8 cellular contexts compared by ENCODE assay signal in the genomic region with DNA sequence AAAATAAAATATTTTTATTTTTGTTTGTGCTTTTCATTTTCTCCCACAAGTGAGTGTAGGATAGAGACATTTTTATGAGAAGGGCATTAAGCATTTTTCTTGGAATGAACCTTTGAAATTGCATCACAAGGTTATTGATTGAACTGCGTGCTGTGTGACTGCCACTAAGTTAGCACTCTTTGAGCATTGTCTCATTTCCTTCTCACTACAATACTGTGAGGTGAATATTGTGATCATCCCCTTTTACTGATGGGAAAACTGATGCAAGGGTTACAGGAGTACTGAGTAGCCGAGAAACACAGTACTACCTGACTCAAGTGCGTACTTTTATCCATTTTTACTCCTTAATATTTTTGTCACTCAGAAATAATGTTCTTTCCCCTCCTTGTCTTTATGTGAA. TPM values are rescaled to one million over a fixed set of nuclear protein-coding genes. Genes with fewer than 3 reads are reported as not detected.
DNase-seq lines count a peak whose midpoint lies in the region; ATAC-seq and TF ChIP-seq lines count a peak whose summit lies in the region.

No MANE protein-coding gene starts in this region.

- no peak for TF ChIP-seq CTCF in CD4-positive, alpha-beta T cell (IDR thresholded peaks at IDR 0.05)
- no peak for TF ChIP-seq CTCF in RWPE2 (IDR thresholded peaks at IDR 0.05; ENCODE audit: poor library complexity, severe bottlenecking)
- TF ChIP-seq CTCF in esophagus squamous epithelium (IDR thresholded peaks at IDR 0.05) = no peak

- peak overlapping the region; percentile 21 for H3K4me2 ChIP-seq in trophoblast cell (ENCODE audit: low read length)

- H3K9me3 ChIP-seq in CD4-positive, alpha-beta T cell (ENCODE audit: control insufficient read depth, low read length) = no peaks in the 10 kb centered on the region
- H3K9me3 ChIP-seq in RWPE2 (ENCODE audit: severe bottlenecking) = no peaks in the 10 kb centered on the region
- H3K9me3 ChIP-seq in esophagus squamous epithelium = no peaks in the 10 kb centered on the region
- H3K9me3 ChIP-seq in trophoblast cell (ENCODE audit: insufficient read depth, low read depth, low read length) = no peaks in the 10 kb centered on the region

- no peak overlapping the region for H3K27ac Mint-ChIP-seq in CD4-positive, alpha-beta T cell

- no peak overlapping the region for H2AFZ ChIP-seq in trophoblast cell (ENCODE audit: insufficient read depth, low read length, poor library complexity)

- H3K23ac ChIP-seq in trophoblast cell (ENCODE audit: low read length) = no peak overlapping the region

- no peak overlapping the region for H3K27ac ChIP-seq in CD4-positive, alpha-beta T cell (ENCODE audit: low read depth, low read length)
- H3K27ac ChIP-seq in RWPE2 (ENCODE audit: poor library complexity, severe bottlenecking) (peak overlapping the region; percentile 55), esophagus squamous epithelium (peak overlapping the region in 3 of 4 donors; percentile 19 to 98 (median 95)), trophoblast cell (ENCODE audit: low read depth, low read length) (no peak overlapping the region)

- H3K4me1 Mint-ChIP-seq in CD4-positive, alpha-beta T cell (ENCODE audit: low read depth) = peaks cover 51% of the 10 kb centered on the region

- H3K79me1 ChIP-seq in trophoblast cell (ENCODE audit: low read length) = peaks cover 6% of the 10 kb centered on the region

- H2BK5ac ChIP-seq in trophoblast cell (ENCODE audit: low read depth, low read length, poor library complexity) = no peak overlapping the region

- H2BK120ac ChIP-seq in trophoblast cell (ENCODE audit: insufficient read depth, low read length, poor library complexity) = no peak overlapping the region

- TF ChIP-seq POLR2A in esophagus squamous epithelium (IDR thresholded peaks at IDR 0.05) = no peak

- H3K27me3 ChIP-seq in CD4-positive, alpha-beta T cell (ENCODE audit: control insufficient read depth, insufficient read depth, low read length) = no peaks in the 10 kb centered on the region
- no peaks in the 10 kb centered on the region for H3K27me3 ChIP-seq in RWPE2 (ENCODE audit: insufficient read depth, poor library complexity, severe bottlenecking)
- no peaks in the 10 kb centered on the region for H3K27me3 ChIP-seq in esophagus squamous epithelium
- no peaks in the 10 kb centered on the region for H3K27me3 ChIP-seq in trophoblast cell (ENCODE audit: insufficient read depth, low read length)

- H3K79me2 ChIP-seq in trophoblast cell (ENCODE audit: control insufficient read depth, insufficient read depth, low read length, poor library complexity) = peaks cover 4% of the 10 kb centered on the region

- no peak overlapping the region for H3K14ac ChIP-seq in trophoblast cell (ENCODE audit: low read length)

- H3K9ac ChIP-seq in trophoblast cell (ENCODE audit: low read length) = no peak overlapping the region

- H3K36me3 Mint-ChIP-seq in CD4-positive, alpha-beta T cell (ENCODE audit: low read depth) = peaks cover 11% of the 10 kb centered on the region

- no peaks in the 10 kb centered on the region for H3K9me3 Mint-ChIP-seq in CD4-positive, alpha-beta T cell

- peak overlapping the region; percentile 73 for H3K4me3 Mint-ChIP-seq in CD4-positive, alpha-beta T cell

- H3K4me3 ChIP-seq in RWPE2 (ENCODE audit: severe bottlenecking) = peak overlapping the region; percentile 65
- peak overlapping the region in 3 of 4 donors; percentile 82 to 92 (median 88) for H3K4me3 ChIP-seq in esophagus squamous epithelium
- no peak overlapping the region for H3K4me3 ChIP-seq in trophoblast cell (ENCODE audit: low read depth, low read length)

- H2AK5ac ChIP-seq in trophoblast cell (ENCODE audit: low read length) = no peak overlapping the region

- intact Hi-C loops in CD4-positive, alpha-beta T cell (cut with DNase I, micrococcal nuclease) = loop anchor here in 1 of 2 experiments (5.0 to 10.0 kb wide), 4 partner anchors 109 to 1562 kb away; partner anchors contain the start of genes BMPR2, ICOS, STRADB and TRAK2
- intact Hi-C loops in esophagus squamous epithelium (cut with DNase I) = no loop called here

- CTCF ChIA-PET in CD4-positive, alpha-beta T cell (lab: Charles Lee) = no interaction called here

- H4K91ac ChIP-seq in trophoblast cell (ENCODE audit: low read depth, low read length) = no peak overlapping the region

- H3K36me3 ChIP-seq in RWPE2 (ENCODE audit: low read depth) (peaks cover 23% of the 10 kb centered on the region; the same call in 1 of the 2 replicates), esophagus squamous epithelium (no peaks in the 10 kb centered on the region), trophoblast cell (ENCODE audit: control insufficient read depth in 1 of 2, insufficient read depth in 2 of 2, low read length in 2 of 2) (peaks cover 0 to 2% of the 10 kb centered on the region in 2 experiments)

- ATAC-seq in CD4-positive, alpha-beta T cell (ENCODE audit: poor library complexity) = no peak
- ATAC-seq in RWPE2 (ENCODE audit: low read depth) = no peak
- ATAC-seq in GM21423 (IDR thresholded peaks at IDR 0.05; ENCODE audit: unreplicated experiment) = no peak
- ATAC-seq in GM18517 (IDR thresholded peaks at IDR 0.05; ENCODE audit: unreplicated experiment) = no peak

- no peak overlapping the region for H2BK12ac ChIP-seq in trophoblast cell (ENCODE audit: low read length)

- DNase-seq in CD4-positive, alpha-beta T cell = no peak
- no peak for DNase-seq in RWPE2 (ENCODE audit: low spot score)
- DNase-seq in esophagus squamous epithelium (lab: John Stamatoyannopoulos, UW) = no peak
- DNase-seq in trophoblast cell = no peak
- DNase-seq in NCI-H446 treated with DMSO at 0.1 percent for 48 hours (lab: John Stamatoyannopoulos, UW) = no peak
- no peak for DNase-seq in HuH-7 (ENCODE audit: low spot score)

- no peak overlapping the region for H4K12ac ChIP-seq in trophoblast cell (ENCODE audit: low read depth, low read length)

- POLR2A ChIA-PET in CD4-positive, alpha-beta T cell (lab: Charles Lee) = no interaction called here

- no peak overlapping the region for H4K8ac ChIP-seq in trophoblast cell (ENCODE audit: low read depth, low read length)

- H3K4ac ChIP-seq in trophoblast cell (ENCODE audit: low read depth, low read length) = no peak overlapping the region

- H3K4me1 ChIP-seq in RWPE2 (ENCODE audit: insufficient read depth, poor library complexity, severe bottlenecking) (peaks cover 10% of the 10 kb centered on the region), esophagus squamous epithelium (peaks cover 13 to 61% (median 18%) of the 10 kb centered on the region in 3 donors), trophoblast cell (ENCODE audit: control insufficient read depth in 1 of 2, insufficient read depth in 2 of 2, low read length in 2 of 2) (peaks cover 0 to 4% of the 10 kb centered on the region in 2 experiments)

- H3K18ac ChIP-seq in trophoblast cell (ENCODE audit: low read length) = no peak overlapping the region

- no peaks in the 10 kb centered on the region for H3K27me3 Mint-ChIP-seq in CD4-positive, alpha-beta T cell

- 44 to 49% methylated on average over 3 of the region's 3 CpGs for WGBS in esophagus squamous epithelium, 2 donors
- no CpG with 5 or more reads among the region's 3 CpGs for WGBS in trophoblast cell (ENCODE audit: extremely low coverage, insufficient coverage, insufficient read length)

RNA-seq across cellular contexts. Expression of gene NBEAL1, which starts 2.0 kb away (rescaled TPM):
- 10 to 100 TPM in 1 of 2 experiments, 1 to 10 TPM in 1; 8.3 to 11.2 TPM for total RNA-seq in CD4-positive, alpha-beta T cell
- 10 to 100 TPM; 22.7 to 31.2 (median 28.1) TPM for total RNA-seq in esophagus squamous epithelium
- 12.2 and 13.5 TPM in 2 replicates for polyA plus RNA-seq in trophoblast cell (2013)

Comparison
In these comparisons a context has a peak if more than half of its experiments do, and no peak if none do; other contexts are left out.
1. H3K27ac ChIP-seq: peak in RWPE2 (single experiment) and esophagus squamous epithelium (3 of 4); none in CD4-positive, alpha-beta T cell (single experiment) and trophoblast cell (single experiment).